ENCODE assay signal across 1 cellular context in genomic region chr17:54969658-54970572, GRCh38.
TF ChIP-seq lines count a peak whose summit lies in the region.

No MANE protein-coding gene starts in this region.

TF ChIP-seq in GM23338, 12 proteins besides CTCF, POLR2A, EP300 and RAD21 (continued from another document):
- TF ChIP-seq, protein P1, sequence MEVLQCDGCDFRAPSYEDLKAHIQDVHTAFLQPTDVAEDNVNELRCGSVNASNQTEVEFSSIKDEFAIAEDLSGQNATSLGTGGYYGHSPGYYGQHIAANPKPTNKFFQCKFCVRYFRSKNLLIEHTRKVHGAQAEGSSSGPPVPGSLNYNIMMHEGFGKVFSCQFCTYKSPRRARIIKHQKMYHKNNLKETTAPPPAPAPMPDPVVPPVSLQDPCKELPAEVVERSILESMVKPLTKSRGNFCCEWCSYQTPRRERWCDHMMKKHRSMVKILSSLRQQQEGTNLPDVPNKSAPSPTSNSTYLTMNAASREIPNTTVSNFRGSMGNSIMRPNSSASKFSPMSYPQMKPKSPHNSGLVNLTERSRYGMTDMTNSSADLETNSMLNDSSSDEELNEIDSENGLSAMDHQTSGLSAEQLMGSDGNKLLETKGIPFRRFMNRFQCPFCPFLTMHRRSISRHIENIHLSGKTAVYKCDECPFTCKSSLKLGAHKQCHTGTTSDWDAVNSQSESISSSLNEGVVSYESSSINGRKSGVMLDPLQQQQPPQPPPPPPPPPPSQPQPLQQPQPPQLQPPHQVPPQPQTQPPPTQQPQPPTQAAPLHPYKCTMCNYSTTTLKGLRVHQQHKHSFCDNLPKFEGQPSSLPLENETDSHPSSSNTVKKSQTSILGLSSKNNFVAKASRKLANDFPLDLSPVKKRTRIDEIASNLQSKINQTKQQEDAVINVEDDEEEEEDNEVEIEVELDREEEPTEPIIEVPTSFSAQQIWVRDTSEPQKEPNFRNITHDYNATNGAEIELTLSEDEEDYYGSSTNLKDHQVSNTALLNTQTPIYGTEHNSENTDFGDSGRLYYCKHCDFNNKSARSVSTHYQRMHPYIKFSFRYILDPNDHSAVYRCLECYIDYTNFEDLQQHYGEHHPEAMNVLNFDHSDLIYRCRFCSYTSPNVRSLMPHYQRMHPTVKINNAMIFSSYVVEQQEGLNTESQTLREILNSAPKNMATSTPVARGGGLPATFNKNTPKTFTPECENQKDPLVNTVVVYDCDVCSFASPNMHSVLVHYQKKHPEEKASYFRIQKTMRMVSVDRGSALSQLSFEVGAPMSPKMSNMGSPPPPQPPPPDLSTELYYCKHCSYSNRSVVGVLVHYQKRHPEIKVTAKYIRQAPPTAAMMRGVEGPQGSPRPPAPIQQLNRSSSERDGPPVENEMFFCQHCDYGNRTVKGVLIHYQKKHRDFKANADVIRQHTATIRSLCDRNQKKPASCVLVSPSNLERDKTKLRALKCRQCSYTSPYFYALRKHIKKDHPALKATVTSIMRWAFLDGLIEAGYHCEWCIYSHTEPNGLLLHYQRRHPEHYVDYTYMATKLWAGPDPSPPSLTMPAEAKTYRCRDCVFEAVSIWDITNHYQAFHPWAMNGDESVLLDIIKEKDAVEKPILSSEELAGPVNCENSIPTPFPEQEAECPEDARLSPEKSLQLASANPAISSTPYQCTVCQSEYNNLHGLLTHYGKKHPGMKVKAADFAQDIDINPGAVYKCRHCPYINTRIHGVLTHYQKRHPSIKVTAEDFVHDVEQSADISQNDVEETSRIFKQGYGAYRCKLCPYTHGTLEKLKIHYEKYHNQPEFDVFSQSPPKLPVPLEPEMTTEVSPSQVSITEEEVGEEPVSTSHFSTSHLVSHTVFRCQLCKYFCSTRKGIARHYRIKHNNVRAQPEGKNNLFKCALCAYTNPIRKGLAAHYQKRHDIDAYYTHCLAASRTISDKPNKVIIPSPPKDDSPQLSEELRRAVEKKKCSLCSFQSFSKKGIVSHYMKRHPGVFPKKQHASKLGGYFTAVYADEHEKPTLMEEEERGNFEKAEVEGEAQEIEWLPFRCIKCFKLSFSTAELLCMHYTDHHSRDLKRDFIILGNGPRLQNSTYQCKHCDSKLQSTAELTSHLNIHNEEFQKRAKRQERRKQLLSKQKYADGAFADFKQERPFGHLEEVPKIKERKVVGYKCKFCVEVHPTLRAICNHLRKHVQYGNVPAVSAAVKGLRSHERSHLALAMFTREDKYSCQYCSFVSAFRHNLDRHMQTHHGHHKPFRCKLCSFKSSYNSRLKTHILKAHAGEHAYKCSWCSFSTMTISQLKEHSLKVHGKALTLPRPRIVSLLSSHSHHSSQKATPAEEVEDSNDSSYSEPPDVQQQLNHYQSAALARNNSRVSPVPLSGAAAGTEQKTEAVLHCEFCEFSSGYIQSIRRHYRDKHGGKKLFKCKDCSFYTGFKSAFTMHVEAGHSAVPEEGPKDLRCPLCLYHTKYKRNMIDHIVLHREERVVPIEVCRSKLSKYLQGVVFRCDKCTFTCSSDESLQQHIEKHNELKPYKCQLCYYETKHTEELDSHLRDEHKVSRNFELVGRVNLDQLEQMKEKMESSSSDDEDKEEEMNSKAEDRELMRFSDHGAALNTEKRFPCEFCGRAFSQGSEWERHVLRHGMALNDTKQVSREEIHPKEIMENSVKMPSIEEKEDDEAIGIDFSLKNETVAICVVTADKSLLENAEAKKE (CRISPR knock-in tag; IDR thresholded peaks at IDR 0.05) = no peak
- no peak for TF ChIP-seq EZH2phosphoT487 (IDR thresholded peaks at IDR 0.05; ENCODE audit: unreplicated experiment)
